Comparison of ENCODE assay signal across 31 cellular contexts in genomic region chr1:109256085-109256484, GRCh38. TPM values are rescaled to one million over a fixed set of nuclear protein-coding genes. Genes with fewer than 3 reads are reported as not detected.
DNase-seq lines count a peak whose midpoint lies in the region; ATAC-seq and TF ChIP-seq lines count a peak whose summit lies in the region.
"Had no signal": no experiment of that assay in that cellular context is flagged by ENCODE, and none has a peak within 500 bp of the region (broad histone marks: within the 10 kb centered on the region; RNA-seq: fewer than 3 reads in every experiment).

No MANE protein-coding gene starts in this region.

- H3K27me3 ChIP-seq in neural cell (ENCODE audit: insufficient read depth, low read depth, low read length) (no peaks in the 10 kb centered on the region), tibial nerve (no peaks in the 10 kb centered on the region)
- H3K27me3 ChIP-seq: hepatocyte, sigmoid colon had no signal

- ATAC-seq in Right ventricle myocardium inferior (no peak), Right ventricle myocardium superior (ENCODE audit: poor library complexity) (no peak), HG02759 (IDR thresholded peaks at IDR 0.05; ENCODE audit: unreplicated experiment) (no peak)
- ATAC-seq: left lobe of liver, natural killer cell had no signal

- no peaks in the 10 kb centered on the region for H3K9me2 ChIP-seq in neural cell (ENCODE audit: insufficient read depth, low read length)

- H3K9ac ChIP-seq in neural cell (ENCODE audit: low read length) = peak overlapping the region; percentile 76

- peaks cover 54% of the 10 kb centered on the region for H3K79me2 ChIP-seq in neural cell (replicated peaks; ENCODE audit: insufficient read depth, low read length)
- H3K79me2 ChIP-seq: hepatocyte had no signal

- intact Hi-C loops in Right ventricle myocardium inferior (cut with DNase I) (no loop called here), Right ventricle myocardium superior (cut with DNase I) (no loop called here)

- no peaks in the 10 kb centered on the region for H4K20me1 ChIP-seq in neural cell (ENCODE audit: insufficient read depth)

- H3K4me3 ChIP-seq in coronary artery (no peak overlapping the region), neural cell (ENCODE audit: low read length) (peak overlapping the region; percentile 75), tibial nerve (no peak overlapping the region)
- H3K4me3 ChIP-seq: hepatocyte, prostate gland, sigmoid colon had no signal

- peaks cover 12% of the 10 kb centered on the region for H3K36me3 ChIP-seq in neural cell (ENCODE audit: insufficient read depth, low read length)
- peaks cover 0 to 32% (median 0%) of the 10 kb centered on the region in 3 donors for H3K36me3 ChIP-seq in tibial nerve
- H3K36me3 ChIP-seq: prostate gland had no signal

- no peak overlapping the region for H3K27ac ChIP-seq in coronary artery
- no peak overlapping the region for H3K27ac ChIP-seq in neural cell (ENCODE audit: low read length)
- H3K27ac ChIP-seq in tibial nerve = peak overlapping the region in 2 of 4 donors; percentile 92 to 93
- H3K27ac ChIP-seq: hepatocyte, prostate gland had no signal

- WGBS in tibial nerve, 2 donors = 77 to 87% methylated on average over 7 of the region's 7 CpGs

- no peak overlapping the region for H2AFZ ChIP-seq in neural cell (ENCODE audit: low read depth, low read length)
- H2AFZ ChIP-seq: hepatocyte had no signal

- H3K9me3 ChIP-seq in neural cell (ENCODE audit: low read length) (no peaks in the 10 kb centered on the region), tibial nerve (no peaks in the 10 kb centered on the region)
- H3K9me3 ChIP-seq: prostate gland, sigmoid colon had no signal

- TF ChIP-seq EP300 in neural cell (conservative IDR thresholded peaks at IDR 0.05; ENCODE audit: poor library complexity, severe bottlenecking) = no peak
- no peak for TF ChIP-seq EP300 in tibial nerve (IDR thresholded peaks at IDR 0.05)

- no peak for TF ChIP-seq RAD21 in neural cell (conservative IDR thresholded peaks at IDR 0.05)

- peaks cover 0 to 47% (median 18%) of the 10 kb centered on the region in 4 donors for H3K4me1 ChIP-seq in tibial nerve
- H3K4me1 ChIP-seq: prostate gland had no signal

- H3K4me2 ChIP-seq in neural cell (ENCODE audit: low read length) = peak overlapping the region; percentile 97
- H3K4me2 ChIP-seq: hepatocyte had no signal

- DNase-seq in Right ventricle myocardium inferior (ENCODE audit: missing footprints) (peak; percentile 25), Right ventricle myocardium superior (no peak), coronary artery (ENCODE audit: low spot score) (peak; percentile 52), NCI-H345 (lab: John Stamatoyannopoulos, UW) (no peak), tibial nerve (ENCODE audit: low spot score in 2 of 2) (no peak)
- DNase-seq: ACHN; activated B cell treated with CpG ODN at 0.5 μM for 24 hours; activated CD4-positive, alpha-beta T cell treated with anti-CD3 and anti-CD28 coated beads, Interleukin-2, amount 50 U/mL, for 48 hours; activated naive CD8-positive, alpha-beta T cell treated with anti-CD3 and anti-CD28 coated beads for 36 hours; Calu3; effector CD8-positive, alpha-beta T cell; erythroblast; foreskin fibroblast; H9; immature natural killer cell; Karpas-422; natural killer cell; NCI-H146; NCI-H526 treated with DMSO at 0.1 percent for 48 hours; RPMI8226; sigmoid colon; stimulated activated CD4-positive, alpha-beta T cell treated with anti-CD3 and anti-CD28 coated beads, Interleukin-15, amount 100 ng/mL, for 24 hours; T1000 had no signal

- TF ChIP-seq CTCF in coronary artery (IDR thresholded peaks at IDR 0.05) = no peak
- no peak for TF ChIP-seq CTCF in neural cell (IDR thresholded peaks at IDR 0.05; ENCODE audit: poor library complexity, severe bottlenecking)
- no peak for TF ChIP-seq CTCF in tibial nerve (IDR thresholded peaks at IDR 0.05)

- H3F3A ChIP-seq in neural cell (ENCODE audit: insufficient read depth, low read length, poor library complexity, severe bottlenecking) = no peaks in the 10 kb centered on the region

- TF ChIP-seq POLR2A in tibial nerve (IDR thresholded peaks at IDR 0.05) = no peak

TF ChIP-seq in neural cell, 6 proteins besides CTCF, POLR2A, EP300 and RAD21:
- no peak for TF ChIP-seq POLR2AphosphoS5 (IDR thresholded peaks at IDR 0.05)
- no peak for TF ChIP-seq EZH2 (IDR thresholded peaks at IDR 0.05; ENCODE audit: borderline replicate concordance, insufficient read depth, low read length, poor library complexity, severe bottlenecking)
- TF ChIP-seq TAF1 (IDR thresholded peaks at IDR 0.05; ENCODE audit: low read depth) = no peak

RNA-seq across cellular contexts. Expression of gene CELSR2, which starts 6.7 kb away (rescaled TPM):
- total RNA-seq in Right ventricle myocardium inferior (6.5 TPM), Right ventricle myocardium superior (6.3 TPM), tibial nerve (10 to 100 TPM; 14.0 to 16.7 (median 16.3) TPM)
- 7.9 and 9.5 TPM in 2 replicates for polyA plus RNA-seq in neural cell
- 54.3 and 59.2 TPM in 2 replicates for polyA minus RNA-seq in neural cell

RNA-seq across cellular contexts. Expression of gene PSRC1, which starts 26.9 kb away (rescaled TPM):
- total RNA-seq in Right ventricle myocardium inferior = 1.2 TPM
- 0.73 TPM for total RNA-seq in Right ventricle myocardium superior
- polyA plus RNA-seq in neural cell = 5.4 and 7.9 TPM in 2 replicates
- 3.0 and 3.4 TPM in 2 replicates for polyA minus RNA-seq in neural cell
- total RNA-seq in tibial nerve = 10 to 100 TPM; 33.0 to 62.0 (median 47.4) TPM
- total RNA-seq: activated B cell treated with CpG ODN at 0.5 μM for 24 hours had no signal

RNA-seq across cellular contexts. Expression of gene SARS1, which starts 42.4 kb away (rescaled TPM):
- 97.6 TPM for total RNA-seq in Right ventricle myocardium inferior
- total RNA-seq in Right ventricle myocardium superior = 92.8 TPM
- polyA plus RNA-seq in neural cell = 274 and 281 TPM in 2 replicates
- polyA minus RNA-seq in neural cell = 188 and 201 TPM in 2 replicates
- total RNA-seq in tibial nerve = 100 to 1,000 TPM; 118 to 150 (median 137) TPM

RNA-seq across cellular contexts. Expression of gene MYBPHL, which starts 50.7 kb away (rescaled TPM):
- total RNA-seq in Right ventricle myocardium inferior (not detected), Right ventricle myocardium superior (0.73 TPM), tibial nerve (not detected)
- 0.78 and 1.6 TPM in 2 replicates for polyA plus RNA-seq in neural cell
- polyA minus RNA-seq in neural cell = 0.73 and 0.93 TPM in 2 replicates
- total RNA-seq: activated B cell treated with CpG ODN at 0.5 μM for 24 hours; activated naive CD8-positive, alpha-beta T cell treated with anti-CD3 and anti-CD28 coated beads for 36 hours; Calu3; Daoy; left lobe of liver; mesenteric fat pad; natural killer cell; prostate gland; sigmoid colon; ureter had no signal
- polyA plus RNA-seq: immature natural killer cell, sigmoid colon had no signal

Comparison
In these comparisons a context has a peak if more than half of its experiments do, and no peak if none do; other contexts are left out.
1. DNase-seq: peak in Right ventricle myocardium inferior (single experiment) and coronary artery (single experiment); none in Right ventricle myocardium superior (single experiment), NCI-H345 (single experiment) and tibial nerve (0 of 2).
2. RNA of gene PSRC1, which starts 26.9 kb away (total RNA-seq): 33.0 to 62.0 TPM in tibial nerve; 1.2 TPM in Right ventricle myocardium inferior (single experiment) and 0.73 TPM in Right ventricle myocardium superior (single experiment); every median in the first group is over 10 times any median in the second.